Comparison of ENCODE assay signal across 12 cellular contexts in genomic region chr10:91712315-91712714, GRCh38.
DNase-seq lines count a peak whose midpoint lies in the region; ATAC-seq and TF ChIP-seq lines count a peak whose summit lies in the region.
"Had no signal": no experiment of that assay in that cellular context is flagged by ENCODE, and none has a peak within 500 bp of the region (broad histone marks: within the 10 kb centered on the region; RNA-seq: fewer than 3 reads in every experiment).

No MANE protein-coding gene starts in this region.

- ATAC-seq in GM19324 (IDR thresholded peaks at IDR 0.05; ENCODE audit: low FRiP score, unreplicated experiment) (peak; percentile 59), HG02840 (IDR thresholded peaks at IDR 0.05; ENCODE audit: low FRiP score, unreplicated experiment) (peak; percentile 51)
- ATAC-seq: HCT116 had no signal

- no peak for TF ChIP-seq CTCF in suprapubic skin (IDR thresholded peaks at IDR 0.05)

- no peak overlapping the region for H3K4me3 ChIP-seq in suprapubic skin
- H3K4me3 ChIP-seq: Peyer's patch had no signal

- in situ Hi-C loops in ACHN (cut with HindIII; ENCODE audit: low pct_ligation_motif_present, low pct_unique_long_range_greater_than_20kb, low sequenced_read_pairs): no loop called here

- H3K4me1 ChIP-seq in suprapubic skin: peaks cover 4% of the 10 kb centered on the region
- H3K4me1 ChIP-seq: Peyer's patch had no signal

- DNase-seq in OCI-M1 (lab: John Stamatoyannopoulos, UW): peak; percentile 73
- DNase-seq in suprapubic skin (ENCODE audit: low spot score in 2 of 2): no peak
- no peak for DNase-seq in SW480 (ENCODE audit: low spot score)
- DNase-seq in ACHN: no peak
- no peak for DNase-seq in mucosa of gallbladder (ENCODE audit: low spot score)
- DNase-seq: activated CD4-positive, alpha-beta memory T cell treated with anti-CD3 and anti-CD28 coated beads, Interleukin-2, amount 10 ng/mL, durations not matched to agents 7 days and 5 days; amygdala; erythroblast; Peyer's patch had no signal

- 60% methylated on average over 4 of the region's 4 CpGs for WGBS in suprapubic skin

- peak overlapping the region; percentile 14 for H3K27ac ChIP-seq in suprapubic skin
- H3K27ac ChIP-seq: Peyer's patch had no signal

- H3K36me3 ChIP-seq in suprapubic skin: no peaks in the 10 kb centered on the region
- H3K36me3 ChIP-seq: Peyer's patch had no signal

- TF ChIP-seq EP300 in suprapubic skin (IDR thresholded peaks at IDR 0.05): no peak

- H3K9me3 ChIP-seq in suprapubic skin: no peaks in the 10 kb centered on the region
- H3K9me3 ChIP-seq: Peyer's patch had no signal

- no peak for TF ChIP-seq POLR2A in suprapubic skin (IDR thresholded peaks at IDR 0.05)

- H3K27me3 ChIP-seq in suprapubic skin: no peaks in the 10 kb centered on the region
- H3K27me3 ChIP-seq: Peyer's patch had no signal
